ENCODE assay signal across 1 cellular context in genomic region chr7:2019693-2020511, GRCh38.
TF ChIP-seq lines count a peak whose summit lies in the region.

No MANE protein-coding gene starts in this region.

TF ChIP-seq in SK-N-SH, 30 proteins besides CTCF, POLR2A, EP300 and RAD21 (continued from another document):
- TF ChIP-seq FOSL2 (IDR thresholded peaks at IDR 0.05; ENCODE audit: borderline replicate concordance, low read depth) = peak; percentile 52; the same call in 1 of the 2 replicates
- TF ChIP-seq FOXM1 (IDR thresholded peaks at IDR 0.05; ENCODE audit: low read depth) = no peak
- no peak for TF ChIP-seq ELF1 (IDR thresholded peaks at IDR 0.05)
- no peak for TF ChIP-seq TEAD4 (IDR thresholded peaks at IDR 0.05; ENCODE audit: borderline replicate concordance, insufficient read depth)
- TF ChIP-seq MAX (IDR thresholded peaks at IDR 0.05; ENCODE audit: low read depth) = peak; percentile 67; the same call in 1 of the 2 replicates
- TF ChIP-seq GATA2 (CRISPR knock-in tag; IDR thresholded peaks at IDR 0.05) = no peak
- no peak for TF ChIP-seq CHD2 (IDR thresholded peaks at IDR 0.05; ENCODE audit: low read length, partially characterized antibody)
